1 cellular context compared by ENCODE assay signal in the genomic region with DNA sequence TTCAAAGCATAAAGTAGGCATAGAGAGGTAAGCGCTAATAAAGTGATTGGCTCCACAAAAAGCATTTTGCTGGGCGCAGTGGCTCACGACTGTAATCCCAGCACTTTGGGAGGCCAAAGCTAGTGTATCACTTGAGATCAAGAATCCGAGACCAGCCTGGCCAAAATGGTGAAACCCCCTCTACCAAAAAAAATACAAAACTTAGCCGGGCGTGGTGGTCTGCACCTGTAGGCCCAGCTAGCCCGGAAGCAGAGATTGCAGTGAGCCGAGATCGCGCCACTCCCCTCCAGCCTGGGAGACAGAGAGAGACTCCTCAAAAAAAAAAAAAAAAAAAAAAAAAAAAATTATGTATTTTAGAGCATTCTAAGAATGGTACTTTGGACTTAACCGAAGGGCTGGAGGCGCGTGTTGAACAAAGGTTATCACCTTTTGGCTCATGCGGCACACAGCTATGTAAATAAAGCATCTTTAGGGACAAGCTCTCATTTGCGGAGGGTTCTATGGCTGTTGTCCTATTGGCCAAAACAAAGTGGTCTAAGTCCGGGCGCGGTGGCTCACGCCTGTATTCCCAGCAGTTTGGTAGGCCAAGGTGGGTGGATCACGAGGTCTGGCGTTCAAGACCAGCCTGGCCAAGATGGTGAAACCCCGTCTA.
A peak's percentile ranks its signal among the peaks of the same experiment; 100 is the strongest.
TF ChIP-seq lines count a peak whose summit lies in the region.

No MANE protein-coding gene starts in this region.

TF ChIP-seq in H1, 55 proteins besides CTCF, POLR2A, EP300 and RAD21 (continued from another document):
- TF ChIP-seq POLR2AphosphoS5 (IDR thresholded peaks at IDR 0.05; ENCODE audit: low read depth, low read length) (peak; percentile 6; the same call in 1 of the 2 replicates), ZNF274 (IDR thresholded peaks at IDR 0.05; ENCODE audit: borderline replicate concordance, extremely low read depth, low read length) (no peak)
